Comparison of ENCODE assay signal across 12 cellular contexts in the genomic region with DNA sequence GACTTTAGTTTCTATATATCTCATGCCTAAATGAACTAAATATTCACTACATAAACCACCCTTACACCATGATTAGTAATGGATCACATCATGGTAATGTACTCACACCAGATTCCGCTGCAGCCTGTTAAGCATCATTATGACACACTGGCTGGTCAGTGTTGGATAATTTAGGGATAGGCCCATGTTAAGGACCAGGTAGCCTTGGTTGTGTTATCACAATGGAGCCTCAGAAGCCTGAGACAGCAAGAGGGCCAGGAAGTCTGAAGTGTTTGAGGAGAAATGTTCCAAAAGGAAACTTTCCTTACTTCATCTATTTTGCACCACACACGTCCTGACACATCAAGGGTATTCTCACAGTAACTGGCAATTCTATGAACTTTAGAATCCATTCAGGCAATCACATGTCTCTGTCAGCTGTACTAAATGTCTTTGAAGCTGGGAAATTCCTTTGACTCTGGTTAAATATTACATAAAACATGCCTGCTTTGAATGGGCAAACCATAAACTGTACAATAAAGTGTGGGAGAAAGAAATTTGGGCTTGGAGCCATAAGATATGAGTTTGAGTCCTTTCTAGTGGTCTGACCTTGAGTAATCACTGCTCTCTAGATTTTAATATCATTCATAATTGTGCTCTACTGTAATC.
DNase-seq lines count a peak whose midpoint lies in the region; ATAC-seq and TF ChIP-seq lines count a peak whose summit lies in the region.
"Had no signal": no experiment of that assay in that cellular context is flagged by ENCODE, and none has a peak within 500 bp of the region (broad histone marks: within the 10 kb centered on the region; RNA-seq: fewer than 3 reads in every experiment).

No MANE protein-coding gene starts in this region.

- no peaks in the 10 kb centered on the region for H3K27me3 ChIP-seq in psoas muscle (ENCODE audit: insufficient read depth in 3 of 3, low read length in 2 of 3)
- H3K27me3 ChIP-seq: BLaER1 treated with 17β-estradiol and CSF1 and Interleukin-3, amounts not matched to agents 10 nM and 100 nM had no signal

- H3K36me3 ChIP-seq in psoas muscle (ENCODE audit: insufficient read depth in 1 of 2, low read depth in 1 of 2): no peaks in the 10 kb centered on the region
- H3K36me3 ChIP-seq: BLaER1 treated with 17β-estradiol and CSF1 and Interleukin-3, amounts not matched to agents 10 nM and 100 nM had no signal

- no peak overlapping the region for H3K4me3 ChIP-seq in psoas muscle
- H3K4me3 ChIP-seq: BLaER1 treated with 17β-estradiol and CSF1 and Interleukin-3, amounts not matched to agents 10 nM and 100 nM had no signal

- peaks cover 19% of the 10 kb centered on the region for H3K4me1 Mint-ChIP-seq in mesothelial cell of epicardium

- H3K9me3 Mint-ChIP-seq in mesothelial cell of epicardium: peaks cover 6% of the 10 kb centered on the region

- H3K9me3 ChIP-seq in psoas muscle: no peaks in the 10 kb centered on the region

- peak overlapping the region; percentile 19 for H3K27ac Mint-ChIP-seq in mesothelial cell of epicardium

- peak; percentile 42 for ATAC-seq in esophagus mucosa
- ATAC-seq in psoas muscle: no peak
- no peak for ATAC-seq in GM21723 (IDR thresholded peaks at IDR 0.05; ENCODE audit: unreplicated experiment)

- no peaks in the 10 kb centered on the region for H3K27me3 Mint-ChIP-seq in mesothelial cell of epicardium (ENCODE audit: low read depth)

- DNase-seq in COLO829 (ENCODE audit: low spot score): peak; percentile 51
- DNase-seq in HT-29 (ENCODE audit: low spot score): peak; percentile 49
- no peak for DNase-seq in mesothelial cell of epicardium (ENCODE audit: low spot score in 2 of 2, unreplicated experiment in 2 of 2)
- DNase-seq in psoas muscle: no peak
- DNase-seq in NCI-H510A treated with DMSO at 0.1 percent for 48 hours (lab: John Stamatoyannopoulos, UW): no peak
- DNase-seq in cerebellar nuclear complex (lab: John Stamatoyannopoulos, UW): no peak
- DNase-seq: activated T-cell treated with anti-CD3 and anti-CD28 coated beads for 4 hours, islet precursor cell, NCI-H1694 had no signal

- intact Hi-C loops in psoas muscle (cut with DNase I): no loop called here

- no peaks in the 10 kb centered on the region for H3K4me1 ChIP-seq in psoas muscle

- no peaks in the 10 kb centered on the region for H3K36me3 Mint-ChIP-seq in mesothelial cell of epicardium

- no peak overlapping the region for H3K27ac ChIP-seq in psoas muscle
- H3K27ac ChIP-seq: BLaER1 treated with 17β-estradiol and CSF1 and Interleukin-3, amounts not matched to agents 10 nM and 100 nM had no signal

- 84 to 93% (median 84%) methylated on average over 2 of the region's 2 CpGs for WGBS in psoas muscle, 3 donors

- no peak for TF ChIP-seq CTCF in mesothelial cell of epicardium (IDR thresholded peaks at IDR 0.05; ENCODE audit: unreplicated experiment)
- no peak for TF ChIP-seq CTCF in psoas muscle (IDR thresholded peaks at IDR 0.05)

- no peak overlapping the region for H3K4me3 Mint-ChIP-seq in mesothelial cell of epicardium

Comparison
In these comparisons a context has a peak if more than half of its experiments do, and no peak if none do; other contexts are left out.
1. DNase-seq: peak in COLO829 (single experiment) and HT-29 (single experiment); none in mesothelial cell of epicardium (0 of 2), psoas muscle (0 of 2), NCI-H510A treated with DMSO at 0.1 percent for 48 hours (single experiment) and cerebellar nuclear complex (0 of 2).